21 cellular contexts compared by ENCODE assay signal in genomic region chr4:53175640-53176039, GRCh38.
"Had no signal": no experiment of that assay in that cellular context is flagged by ENCODE, and none has a peak within 500 bp of the region (broad histone marks: within the 10 kb centered on the region; RNA-seq: fewer than 3 reads in every experiment).

No MANE protein-coding gene starts in this region.

- ATAC-seq: Right ventricle myocardium inferior, SK-N-SH treated with all-trans-retinoic acid at 6 μM for 48 hours had no signal

- H3K4me2 ChIP-seq: PC-9 had no signal

- H2AFZ ChIP-seq: PC-9 had no signal

- H3K36me3 ChIP-seq: Peyer's patch, SJCRH30 had no signal

- H3K27me3 ChIP-seq: MG63, Peyer's patch, SJCRH30 had no signal

- DNase-seq: KBM-7, MG63, NCI-H1092, NCI-H1105 treated with DMSO at 0.1 percent for 48 hours, NCI-H1417 treated with DMSO at 0.1 percent for 48 hours, NCI-H146, NCI-H1694 treated with DMSO at 0.1 percent for 48 hours, NCI-H1930, NCI-H2081, NCI-H2107, NCI-H2227 treated with DMSO at 0.1 percent for 48 hours, NCI-H524, NCI-H526 treated with DMSO at 0.1 percent for 48 hours, NCI-H748 treated with DMSO at 0.1 percent for 48 hours, OCI-M1, PC-9, Peyer's patch, SHP77 treated with DMSO at 0.1 percent for 48 hours, SJCRH30 had no signal

- H3K4me3 ChIP-seq: MG63, PC-9, Peyer's patch, SJCRH30 had no signal

- H3K27ac ChIP-seq: PC-9, Peyer's patch, SJCRH30 had no signal

- H3K4me1 ChIP-seq: Peyer's patch, SJCRH30 had no signal
